ENCODE assay signal across 9 cellular contexts in the genomic region with DNA sequence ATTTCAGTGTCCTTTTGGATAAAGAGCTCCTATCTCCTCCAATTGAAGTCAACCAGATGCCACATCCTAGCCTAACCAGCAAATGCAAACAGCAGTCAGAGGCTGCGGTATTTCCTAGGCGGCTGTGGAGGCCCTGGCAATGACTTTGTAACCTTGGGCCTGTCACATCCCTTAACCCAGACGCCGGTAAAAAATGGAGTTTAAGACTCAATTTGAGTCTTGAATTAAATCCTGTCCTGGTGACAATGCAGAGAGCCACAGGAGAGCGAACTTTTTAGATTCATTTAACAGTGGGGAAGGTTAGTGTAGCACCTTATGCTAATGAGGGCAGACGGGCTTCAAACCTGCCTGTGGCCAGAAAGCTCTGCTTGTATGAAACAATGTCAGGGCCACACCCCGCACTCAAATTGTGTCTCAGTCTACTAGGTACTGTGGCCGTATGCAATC. TPM values are rescaled to one million over a fixed set of nuclear protein-coding genes. Genes with fewer than 3 reads are reported as not detected.
DNase-seq lines count a peak whose midpoint lies in the region; ATAC-seq lines count a peak whose summit lies in the region.
"Had no signal": no experiment of that assay in that cellular context is flagged by ENCODE, and none has a peak within 500 bp of the region (broad histone marks: within the 10 kb centered on the region; RNA-seq: fewer than 3 reads in every experiment).

No MANE protein-coding gene starts in this region.

- intact Hi-C loops in left colon (cut with DNase I, micrococcal nuclease), result no loop called here

- no peaks in the 10 kb centered on the region for H4K20me1 ChIP-seq in BLaER1 treated with 17β-estradiol and CSF1 and Interleukin-3, amounts not matched to agents 10 nM and 100 nM

- peak overlapping the region; percentile 67 to 92 (median 83); a peak in 19 of 20 replicates for H3K4me3 ChIP-seq in BLaER1 treated with 17β-estradiol and CSF1 and Interleukin-3, amounts not matched to agents 10 nM and 100 nM
- peak overlapping the region; percentile 66 for H3K4me3 ChIP-seq in HUES64 (ENCODE audit: low read length)

- H3K36me3 ChIP-seq in BLaER1 treated with 17β-estradiol and CSF1 and Interleukin-3, amounts not matched to agents 10 nM and 100 nM, result peaks cover 0 to 18% (median 6%) of the 10 kb centered on the region in 11 experiments; a peak in 11 of 22 replicates
- no peaks in the 10 kb centered on the region for H3K36me3 ChIP-seq in HUES64 (ENCODE audit: insufficient read depth, low read length)

- peaks cover 0 to 7% (median under 1%) of the 10 kb centered on the region in 11 experiments; a peak in 8 of 22 replicates for H3K9me3 ChIP-seq in BLaER1 treated with 17β-estradiol and CSF1 and Interleukin-3, amounts not matched to agents 10 nM and 100 nM (replicated peaks in 1 of 11)
- H3K9me3 ChIP-seq in HUES64 (ENCODE audit: insufficient read depth, low read depth, low read length), result no peaks in the 10 kb centered on the region

- peak overlapping the region; percentile 69 to 86 (median 83); a peak in 19 of 22 replicates for H3K9ac ChIP-seq in BLaER1 treated with 17β-estradiol and CSF1 and Interleukin-3, amounts not matched to agents 10 nM and 100 nM
- no peak overlapping the region for H3K9ac ChIP-seq in HUES64 (ENCODE audit: low read depth, low read length)

- peaks cover 33% of the 10 kb centered on the region for H3K36me3 Mint-ChIP-seq in activated naive CD4-positive, alpha-beta T cell treated with anti-CD3 and anti-CD28 coated beads, Interleukin-2, amount 10 ng/mL, durations not matched to agents 7 days and 5 days

- whole genome bisulfite sequencing in HUES64, result 14% methylated on average over 8 of the region's 8 CpGs

- DNase-seq in activated naive CD4-positive, alpha-beta T cell treated with anti-CD3 and anti-CD28 coated beads, Interleukin-2, amount 10 ng/mL, durations not matched to agents 7 days and 5 days, result peak; percentile 63
- DNase-seq in left colon, result peak; percentile 53 to 60
- DNase-seq in OCI-M1 (lab: John Stamatoyannopoulos, UW), result no peak

- H3K4me2 ChIP-seq in BLaER1 treated with 17β-estradiol and CSF1 and Interleukin-3, amounts not matched to agents 10 nM and 100 nM, result peak overlapping the region; percentile 85 to 96 (median 91)

- CTCF ChIA-PET in activated naive CD4-positive, alpha-beta T cell treated with anti-CD3 and anti-CD28 coated beads, Interleukin-2, amount 10 ng/mL, durations not matched to agents 7 days and 5 days (lab: Charles Lee), result interaction anchor here (0.8 to 2.6 kb wide), 8 partner anchors 9 to 53 kb away, joined by 3 to 11 read pairs (median 3); no protein-coding TSS in a partner anchor

- H3K27me3 ChIP-seq in BLaER1 treated with 17β-estradiol and CSF1 and Interleukin-3, amounts not matched to agents 10 nM and 100 nM, result no peaks in the 10 kb centered on the region
- peaks cover 48% of the 10 kb centered on the region for H3K27me3 ChIP-seq in HUES64 (ENCODE audit: insufficient read depth, low read length)

- H3K27me3 Mint-ChIP-seq in activated naive CD4-positive, alpha-beta T cell treated with anti-CD3 and anti-CD28 coated beads, Interleukin-2, amount 10 ng/mL, durations not matched to agents 7 days and 5 days, result no peaks in the 10 kb centered on the region

- H3K27ac ChIP-seq in BLaER1 treated with 17β-estradiol and CSF1 and Interleukin-3, amounts not matched to agents 10 nM and 100 nM, result peak overlapping the region in 9 of 11 experiments; percentile 72 to 86 (median 79); a peak in 16 of 22 replicates
- no peak overlapping the region for H3K27ac ChIP-seq in HUES64 (ENCODE audit: low read depth, low read length)
- H3K27ac ChIP-seq: HL-60 had no signal

- ATAC-seq in left colon (peak; percentile 60), HG02642 (IDR thresholded peaks at IDR 0.05; ENCODE audit: poor library complexity, unreplicated experiment) (no peak), GM18868 (IDR thresholded peaks at IDR 0.05; ENCODE audit: unreplicated experiment) (no peak), GM19035 (IDR thresholded peaks at IDR 0.05; ENCODE audit: unreplicated experiment) (no peak)

- peak overlapping the region; percentile 79 for H3K4me3 Mint-ChIP-seq in activated naive CD4-positive, alpha-beta T cell treated with anti-CD3 and anti-CD28 coated beads, Interleukin-2, amount 10 ng/mL, durations not matched to agents 7 days and 5 days

- peak overlapping the region; percentile 85 for H3K27ac Mint-ChIP-seq in activated naive CD4-positive, alpha-beta T cell treated with anti-CD3 and anti-CD28 coated beads, Interleukin-2, amount 10 ng/mL, durations not matched to agents 7 days and 5 days

- peaks cover 88% of the 10 kb centered on the region for H3K4me1 Mint-ChIP-seq in activated naive CD4-positive, alpha-beta T cell treated with anti-CD3 and anti-CD28 coated beads, Interleukin-2, amount 10 ng/mL, durations not matched to agents 7 days and 5 days

- H3K4me1 ChIP-seq in BLaER1 treated with 17β-estradiol and CSF1 and Interleukin-3, amounts not matched to agents 10 nM and 100 nM, result peaks cover 54 to 91% (median 87%) of the 10 kb centered on the region in 10 experiments
- peaks cover 25% of the 10 kb centered on the region for H3K4me1 ChIP-seq in HUES64 (ENCODE audit: insufficient read depth, low read length)

- H3K9me3 Mint-ChIP-seq in activated naive CD4-positive, alpha-beta T cell treated with anti-CD3 and anti-CD28 coated beads, Interleukin-2, amount 10 ng/mL, durations not matched to agents 7 days and 5 days, result peaks cover 2% of the 10 kb centered on the region

RNA-seq across cellular contexts. Expression of a gene that starts 1.3 kb away (rescaled TPM):
- 21.7 TPM for polyA plus RNA-seq in HUES64 (2013, experiment 1 of 2)
- polyA plus RNA-seq in HUES64 (2013, experiment 2 of 2), result 28.9 TPM
- total RNA-seq in left colon, result 100 to 1,000 TPM; 115 to 119 TPM
